22 cellular contexts compared by ENCODE assay signal in genomic region chr20:11394145-11394833, GRCh38.
DNase-seq lines count a peak whose midpoint lies in the region; ATAC-seq, FAIRE-seq and TF ChIP-seq lines count a peak whose summit lies in the region.
"Had no signal": no experiment of that assay in that cellular context is flagged by ENCODE, and none has a peak within 500 bp of the region (broad histone marks: within the 10 kb centered on the region; RNA-seq: fewer than 3 reads in every experiment).

No MANE protein-coding gene starts in this region.

- no peak overlapping the region for H3K4me3 ChIP-seq in ACC112 (ENCODE audit: low read depth, low read length)
- no peak overlapping the region for H3K4me3 ChIP-seq in astrocyte (ENCODE audit: insufficient read depth, low read depth, low read length)
- H3K4me3 ChIP-seq in foreskin fibroblast (ENCODE audit: low read depth in 1 of 2, low read length in 2 of 2), result no peak overlapping the region
- H3K4me3 ChIP-seq: colonic mucosa, spleen, upper lobe of right lung had no signal

- CTCF ChIA-PET in activated CD8-positive, alpha-beta memory T cell treated with anti-CD3 and anti-CD28 coated beads, Interleukin-2, amount 10 ng/mL, durations not matched to agents 7 days and 5 days (lab: Charles Lee), result no interaction called here

- H3K4me1 ChIP-seq in ACC112 (ENCODE audit: control insufficient read depth, insufficient read depth, low read length, unreplicated experiment) (peaks cover 16% of the 10 kb centered on the region), astrocyte (ENCODE audit: insufficient read depth, low read length) (peaks cover 17% of the 10 kb centered on the region)
- H3K4me1 ChIP-seq: colonic mucosa, spleen, upper lobe of right lung had no signal

- peak overlapping the region; percentile 25 for H3K4me2 ChIP-seq in astrocyte (ENCODE audit: low read length)

- no peaks in the 10 kb centered on the region for H4K20me1 ChIP-seq in astrocyte (ENCODE audit: insufficient read depth, low read length)

- no peak for ATAC-seq in activated CD8-positive, alpha-beta memory T cell treated with anti-CD3 and anti-CD28 coated beads, Interleukin-2, amount 10 ng/mL, durations not matched to agents 7 days and 5 days
- ATAC-seq: activated naive CD8-positive, alpha-beta T cell treated with anti-CD3 and anti-CD28 coated beads, Interleukin-2, amount 50 U/mL, for 24 hours; activated T-cell treated with anti-CD3 and anti-CD28 coated beads, Interleukin-2, amount 50 U/mL, for 72 hours; upper lobe of right lung had no signal

- H3K9ac ChIP-seq in astrocyte (ENCODE audit: low read length), result peak overlapping the region; percentile 49

- peak; percentile 93 for FAIRE-seq in astrocyte (lab: Jason Lieb, UNC)
- FAIRE-seq: endothelial cell of umbilical vein, GM19239, TTC549 had no signal

- H3K36me3 ChIP-seq in ACC112 (ENCODE audit: insufficient read depth, low read length), result no peaks in the 10 kb centered on the region
- H3K36me3 ChIP-seq in astrocyte (ENCODE audit: insufficient read depth, low read length), result no peaks in the 10 kb centered on the region
- H3K36me3 ChIP-seq: colonic mucosa, spleen, upper lobe of right lung had no signal

- H3K36me3 Mint-ChIP-seq in astrocyte (ENCODE audit: low read depth, unreplicated experiment), result no peaks in the 10 kb centered on the region
- H3K36me3 Mint-ChIP-seq in activated CD8-positive, alpha-beta memory T cell treated with anti-CD3 and anti-CD28 coated beads, Interleukin-2, amount 10 ng/mL, durations not matched to agents 7 days and 5 days, result no peaks in the 10 kb centered on the region

- peak overlapping the region; percentile 63 for H3K27ac Mint-ChIP-seq in astrocyte (ENCODE audit: unreplicated experiment)
- no peak overlapping the region for H3K27ac Mint-ChIP-seq in activated CD8-positive, alpha-beta memory T cell treated with anti-CD3 and anti-CD28 coated beads, Interleukin-2, amount 10 ng/mL, durations not matched to agents 7 days and 5 days
- H3K27ac Mint-ChIP-seq: activated naive CD8-positive, alpha-beta T cell treated with anti-CD3 and anti-CD28 coated beads, Interleukin-2, amount 50 U/mL, for 24 hours; activated T-cell treated with anti-CD3 and anti-CD28 coated beads, Interleukin-2, amount 50 U/mL, for 72 hours had no signal

- TF ChIP-seq CTCF in astrocyte (IDR thresholded peaks at IDR 0.05; ENCODE audit: insufficient read depth, low read depth, low read length) (no peak), foreskin fibroblast (IDR thresholded peaks at IDR 0.05; ENCODE audit: low read depth, low read length) (no peak)

- H3K27me3 Mint-ChIP-seq in astrocyte (ENCODE audit: low read depth, unreplicated experiment), result no peaks in the 10 kb centered on the region
- H3K27me3 Mint-ChIP-seq in activated CD8-positive, alpha-beta memory T cell treated with anti-CD3 and anti-CD28 coated beads, Interleukin-2, amount 10 ng/mL, durations not matched to agents 7 days and 5 days, result no peaks in the 10 kb centered on the region
- H3K27me3 Mint-ChIP-seq: activated naive CD8-positive, alpha-beta T cell treated with anti-CD3 and anti-CD28 coated beads, Interleukin-2, amount 50 U/mL, for 24 hours had no signal

- H3K27ac ChIP-seq in ACC112 (ENCODE audit: low read depth, low read length) (0 out of 2 replicates have a peak overlapping the region, but pooled peaks have one; percentile 12), astrocyte (ENCODE audit: low read depth, low read length) (peak overlapping the region; percentile 77)
- H3K27ac ChIP-seq: colonic mucosa, HL-60, spleen, upper lobe of right lung had no signal

- no peak overlapping the region for H3K4me3 Mint-ChIP-seq in astrocyte (ENCODE audit: unreplicated experiment)
- H3K4me3 Mint-ChIP-seq in activated CD8-positive, alpha-beta memory T cell treated with anti-CD3 and anti-CD28 coated beads, Interleukin-2, amount 10 ng/mL, durations not matched to agents 7 days and 5 days, result no peak overlapping the region
- H3K4me3 Mint-ChIP-seq: activated naive CD8-positive, alpha-beta T cell treated with anti-CD3 and anti-CD28 coated beads, Interleukin-2, amount 50 U/mL, for 24 hours; activated T-cell treated with anti-CD3 and anti-CD28 coated beads, Interleukin-2, amount 50 U/mL, for 72 hours had no signal

- H3K27me3 ChIP-seq in ACC112 (ENCODE audit: insufficient read depth, low read length) (no peaks in the 10 kb centered on the region), astrocyte (ENCODE audit: insufficient read depth, low read length) (no peaks in the 10 kb centered on the region)
- H3K27me3 ChIP-seq: colonic mucosa, spleen, upper lobe of right lung had no signal

- peak; percentile 40 for DNase-seq in HCEC 1CT
- DNase-seq in astrocyte (ENCODE audit: low read depth), result peak; percentile 98
- peak; percentile 65 to 66 for DNase-seq in foreskin fibroblast
- DNase-seq in activated CD8-positive, alpha-beta memory T cell treated with anti-CD3 and anti-CD28 coated beads, Interleukin-2, amount 10 ng/mL, durations not matched to agents 7 days and 5 days, result no peak
- DNase-seq in superior temporal gyrus (ENCODE audit: extremely low spot score), result no peak
- no peak for DNase-seq in NCI-H2196 (lab: John Stamatoyannopoulos, UW; ENCODE audit: unreplicated experiment)
- no peak for DNase-seq in retina
- DNase-seq: activated CD4-positive, alpha-beta T cell treated with anti-CD3 and anti-CD28 coated beads, Interleukin-2, amount 50 U/mL, for 48 hours; activated naive CD8-positive, alpha-beta T cell treated with anti-CD3 and anti-CD28 coated beads, Interleukin-2, amount 50 U/mL, for 24 hours; activated T-cell treated with anti-CD3 and anti-CD28 coated beads, Interleukin-2, amount 50 U/mL, for 72 hours; AML-193; colonic mucosa; Karpas-422; NCI-H526; spleen; stimulated activated naive CD4-positive, alpha-beta T cell; upper lobe of right lung had no signal

- no peaks in the 10 kb centered on the region for H3K9me3 ChIP-seq in astrocyte (ENCODE audit: insufficient read depth, low read depth, low read length)
- H3K9me3 ChIP-seq: colonic mucosa, spleen, upper lobe of right lung had no signal

- H2AFZ ChIP-seq in ACC112 (ENCODE audit: low read length, unreplicated experiment), result no peak overlapping the region
- H2AFZ ChIP-seq in astrocyte (ENCODE audit: low read depth, low read length), result peak overlapping the region; percentile 8

- H3K79me2 ChIP-seq in ACC112 (ENCODE audit: control insufficient read depth, insufficient read depth, low read length, unreplicated experiment) (no peaks in the 10 kb centered on the region), astrocyte (ENCODE audit: insufficient read depth, low read length) (no peaks in the 10 kb centered on the region)

- no peaks in the 10 kb centered on the region for H3K9me3 Mint-ChIP-seq in astrocyte (ENCODE audit: unreplicated experiment)
- peaks cover 2% of the 10 kb centered on the region for H3K9me3 Mint-ChIP-seq in activated CD8-positive, alpha-beta memory T cell treated with anti-CD3 and anti-CD28 coated beads, Interleukin-2, amount 10 ng/mL, durations not matched to agents 7 days and 5 days (ENCODE audit: low read depth)

- peaks cover 19% of the 10 kb centered on the region for H3K4me1 Mint-ChIP-seq in astrocyte (ENCODE audit: low read depth, unreplicated experiment)
- H3K4me1 Mint-ChIP-seq in activated CD8-positive, alpha-beta memory T cell treated with anti-CD3 and anti-CD28 coated beads, Interleukin-2, amount 10 ng/mL, durations not matched to agents 7 days and 5 days, result no peaks in the 10 kb centered on the region
- H3K4me1 Mint-ChIP-seq: activated naive CD8-positive, alpha-beta T cell treated with anti-CD3 and anti-CD28 coated beads, Interleukin-2, amount 50 U/mL, for 24 hours had no signal

Comparison
In these comparisons a context has a peak if more than half of its experiments do, and no peak if none do; other contexts are left out.
1. DNase-seq: peak in HCEC 1CT (single experiment), astrocyte (single experiment) and foreskin fibroblast (2 of 2); none in activated CD8-positive, alpha-beta memory T cell treated with anti-CD3 and anti-CD28 coated beads, Interleukin-2, amount 10 ng/mL, durations not matched to agents 7 days and 5 days (single experiment), superior temporal gyrus (single experiment), NCI-H2196 (single experiment) and retina (single experiment).